1 cellular context compared by ENCODE assay signal in the genomic region with DNA sequence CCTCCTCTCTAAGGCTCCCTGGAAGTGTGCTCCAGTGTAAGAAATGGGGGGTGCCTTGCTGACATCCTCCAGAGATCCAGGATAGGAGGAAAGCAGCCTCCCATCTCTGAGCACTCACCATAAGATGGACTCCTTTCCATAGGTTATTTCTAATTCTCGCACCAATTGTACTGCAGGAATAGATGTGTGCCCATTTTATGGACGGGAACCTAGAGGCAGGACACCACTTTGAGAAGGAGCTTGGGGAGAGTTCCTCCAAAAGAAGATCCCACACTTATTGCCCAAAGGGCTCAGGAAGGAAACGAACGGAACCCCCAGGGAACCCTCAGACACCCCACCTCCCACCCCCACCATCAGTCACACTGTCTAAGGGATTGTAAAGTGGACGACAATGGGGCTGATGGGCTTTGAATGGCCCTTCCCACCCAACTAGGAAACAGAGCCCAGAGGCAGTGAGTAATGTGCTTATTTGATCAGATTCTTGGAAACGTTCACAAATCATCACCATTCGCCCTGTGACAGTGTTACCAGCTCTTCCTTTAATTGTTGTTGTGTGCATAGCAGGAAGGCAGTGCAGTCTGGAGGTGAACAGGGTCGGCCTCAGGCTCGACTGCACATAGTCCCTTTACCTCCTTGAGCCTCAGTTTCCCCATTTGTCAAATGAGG.
A peak's percentile ranks its signal among the peaks of the same experiment; 100 is the strongest.
TF ChIP-seq lines count a peak whose summit lies in the region.

No MANE protein-coding gene starts in this region.

TF ChIP-seq in H1, 55 proteins besides CTCF, POLR2A, EP300 and RAD21 (continued from another document):
- TF ChIP-seq NANOG (IDR thresholded peaks at IDR 0.05; ENCODE audit: insufficient read depth, low read depth, low read length, poor library complexity, severe bottlenecking), result no peak
- peak; percentile 77 for TF ChIP-seq KDM1A (IDR thresholded peaks at IDR 0.05; ENCODE audit: borderline replicate concordance, low read length)
- no peak for TF ChIP-seq CHD1 (IDR thresholded peaks at IDR 0.05; ENCODE audit: low read depth, low read length)
